8 cellular contexts compared by ENCODE assay signal in the genomic region with DNA sequence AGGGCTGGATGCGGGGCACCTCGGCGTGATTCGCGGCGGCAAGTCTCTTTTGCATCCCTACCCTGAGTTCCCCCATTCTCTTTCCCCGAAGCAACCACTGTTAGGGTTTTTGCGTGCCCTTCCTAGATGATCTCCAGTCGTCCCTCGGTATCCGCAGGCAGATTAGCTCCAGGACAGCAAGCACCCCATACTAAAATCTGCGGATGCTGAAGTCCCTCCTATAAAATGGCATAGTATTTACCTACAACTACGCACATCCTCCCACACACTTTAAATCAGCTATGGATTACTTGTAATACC. TPM values are rescaled to one million over a fixed set of nuclear protein-coding genes. Genes with fewer than 3 reads are reported as not detected.
DNase-seq lines count a peak whose midpoint lies in the region; ATAC-seq and TF ChIP-seq lines count a peak whose summit lies in the region.

No MANE protein-coding gene starts in this region.

- H4K20me1 ChIP-seq in Karpas-422 (ENCODE audit: insufficient read depth, low read depth, low read length), result no peaks in the 10 kb centered on the region

- no peaks in the 10 kb centered on the region for H3K9me3 Mint-ChIP-seq in nephron

- in situ Hi-C loops in GM13976 (cut with MboI; ENCODE audit: low sequenced_read_pairs, unreplicated experiment), result no loop called here

- H3K36me3 ChIP-seq in Karpas-422 (ENCODE audit: insufficient read depth, low read length), result no peaks in the 10 kb centered on the region

- no peaks in the 10 kb centered on the region for H3K9me3 ChIP-seq in Karpas-422 (ENCODE audit: low read length)

- peaks cover 6% of the 10 kb centered on the region for H3K4me1 Mint-ChIP-seq in nephron

- H3K4me3 Mint-ChIP-seq in nephron, result peak overlapping the region; percentile 88 to 97 (median 93)

- H3K36me3 Mint-ChIP-seq in nephron (ENCODE audit: low read depth), result peaks cover 7% of the 10 kb centered on the region

- H3K27ac ChIP-seq in Karpas-422 (ENCODE audit: low read length), result no peak overlapping the region
- peak overlapping the region; percentile 70 for H3K27ac ChIP-seq in cingulate gyrus (ENCODE audit: low read depth, low read length)

- no peak for ATAC-seq in GM18867 (IDR thresholded peaks at IDR 0.05; ENCODE audit: unreplicated experiment)
- no peak for ATAC-seq in HG02973 (IDR thresholded peaks at IDR 0.05; ENCODE audit: unreplicated experiment)
- ATAC-seq in HG02938 (IDR thresholded peaks at IDR 0.05; ENCODE audit: unreplicated experiment), result no peak

- DNase-seq in GM13976 (ENCODE audit: low spot score), result peak; percentile 33
- DNase-seq in Karpas-422, result no peak
- DNase-seq in NCI-H2029 treated with DMSO at 0.1 percent for 48 hours (lab: John Stamatoyannopoulos, UW), result no peak

- H3K27me3 Mint-ChIP-seq in nephron (ENCODE audit: low read depth), result peaks cover 3% of the 10 kb centered on the region

- peak overlapping the region; percentile 94 for H3K4me2 ChIP-seq in Karpas-422 (ENCODE audit: low read depth, low read length, poor library complexity, severe bottlenecking)

- no peaks in the 10 kb centered on the region for H3K9me2 ChIP-seq in Karpas-422 (replicated peaks; ENCODE audit: insufficient read depth, low read length)

- peak overlapping the region; percentile 96; the same call in 1 of the 2 replicates for H2AFZ ChIP-seq in Karpas-422 (ENCODE audit: low read length)

- no peaks in the 10 kb centered on the region for H3K27me3 ChIP-seq in Karpas-422 (ENCODE audit: low read length)

- H3K4me1 ChIP-seq in Karpas-422 (ENCODE audit: low read length), result peaks cover 15% of the 10 kb centered on the region

- peak overlapping the region; percentile 95 to 99 (median 97) for H3K27ac Mint-ChIP-seq in nephron

- H3K4me3 ChIP-seq in Karpas-422 (ENCODE audit: low read length), result peak overlapping the region; percentile 92

- peak overlapping the region; percentile 90 for H3K9ac ChIP-seq in Karpas-422 (ENCODE audit: low read length)

- H3K79me2 ChIP-seq in Karpas-422 (ENCODE audit: low read length), result no peaks in the 10 kb centered on the region

- TF ChIP-seq CTCF in GM13976 (IDR thresholded peaks at IDR 0.05; ENCODE audit: borderline replicate concordance, control extremely low read depth, extremely low read depth, insufficient read depth, missing control alignments), result no peak
- TF ChIP-seq CTCF in nephron (IDR thresholded peaks at IDR 0.05; ENCODE audit: unreplicated experiment in 3 of 3), result no peak

RNA-seq across cellular contexts. Expression of a gene that starts 22.8 kb away (rescaled TPM):
- total RNA-seq in Karpas-422 (2014; rRNA removed; shearing (Covaris generic); ENCODE audit: low replicate concordance), result not detected in 2 replicates
